ENCODE assay signal across 8 cellular contexts in genomic region chr3:61445924-61446323, GRCh38.
"Had no signal": no experiment of that assay in that cellular context is flagged by ENCODE, and none has a peak within 500 bp of the region (broad histone marks: within the 10 kb centered on the region; RNA-seq: fewer than 3 reads in every experiment).

No MANE protein-coding gene starts in this region.

- H3K4me1 ChIP-seq: HAP-1 had no signal

- H3K4me3 ChIP-seq: GM23248, HAP-1 had no signal

- DNase-seq: GM23248, GOT3, H7, KBM-7 had no signal

- H3K36me3 ChIP-seq: HAP-1 had no signal

- H2AFZ ChIP-seq: GM23248 had no signal

- H3K9ac ChIP-seq: GM23248, KMS-11 had no signal

- H3K4me2 ChIP-seq: KMS-11 had no signal

- H3K27ac ChIP-seq: GM23248, KMS-11 had no signal

- ATAC-seq: HCT116 had no signal

- H3K9me3 ChIP-seq: HAP-1 had no signal

- FAIRE-seq: HTR-8/SVneo had no signal
